Comparison of ENCODE assay signal across 8 cellular contexts in the genomic region with DNA sequence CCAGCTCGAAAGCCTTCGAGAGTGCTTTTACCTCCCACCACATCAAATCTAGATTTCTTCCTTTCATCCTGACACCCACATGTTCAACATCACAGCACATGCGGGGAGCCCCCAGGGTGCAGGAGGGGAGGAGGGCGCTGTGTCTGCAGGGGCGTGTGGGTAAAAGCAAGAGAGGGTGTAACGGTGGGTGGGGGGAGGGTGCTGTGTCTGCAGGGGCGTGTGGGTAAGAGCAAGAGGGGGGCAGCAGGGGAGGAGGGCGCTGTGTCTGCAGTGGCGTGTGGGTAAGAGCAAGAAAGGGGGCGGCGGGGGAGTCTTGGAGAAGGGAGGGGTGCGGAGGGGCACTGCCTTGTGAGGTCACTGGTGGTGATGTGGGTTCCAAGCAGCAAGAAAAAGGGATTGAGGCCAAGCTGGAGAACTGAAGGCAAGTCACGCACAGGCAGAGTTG. TPM values are rescaled to one million over a fixed set of nuclear protein-coding genes. Genes with fewer than 3 reads are reported as not detected.
DNase-seq lines count a peak whose midpoint lies in the region; ATAC-seq and TF ChIP-seq lines count a peak whose summit lies in the region.

No MANE protein-coding gene starts in this region.

- peaks cover 0 to 27% (median 20%) of the 10 kb centered on the region in 4 donors for H3K4me1 ChIP-seq in tibial artery
- no peaks in the 10 kb centered on the region for H3K4me1 ChIP-seq in PC-3 (ENCODE audit: insufficient read depth, low read length)

- no peak overlapping the region for H2AFZ ChIP-seq in PC-3 (ENCODE audit: low read length)

- H3K79me2 ChIP-seq in PC-3 (ENCODE audit: low read length): no peaks in the 10 kb centered on the region

- DNase-seq in activated CD4-positive, alpha-beta T cell treated with anti-CD3 and anti-CD28 coated beads for 36 hours: peak; percentile 70
- DNase-seq in activated CD4-positive, alpha-beta T cell treated with anti-CD3 and anti-CD28 coated beads for 1 hour: no peak
- DNase-seq in naive thymus-derived CD8-positive, alpha-beta T cell: peak in 9 of 10 donors; percentile 51 to 87 (median 79)
- DNase-seq in tibial artery (no peak), NOMO-1 treated with DMSO at 0.1 percent for 48 hours (lab: John Stamatoyannopoulos, UW; ENCODE audit: unreplicated experiment) (no peak), PC-3 (no peak)

- H3K4me1 Mint-ChIP-seq in activated CD4-positive, alpha-beta T cell treated with anti-CD3 and anti-CD28 coated beads for 36 hours: peaks cover 50% of the 10 kb centered on the region
- peaks cover 38% of the 10 kb centered on the region for H3K4me1 Mint-ChIP-seq in activated naive CD8-positive, alpha-beta T cell (ENCODE audit: low read depth)
- H3K4me1 Mint-ChIP-seq in naive thymus-derived CD8-positive, alpha-beta T cell: peaks cover 5 to 38% (median 34%) of the 10 kb centered on the region in 4 donors

- TF ChIP-seq CTCF in tibial artery (IDR thresholded peaks at IDR 0.05) (no peak), PC-3 (conservative IDR thresholded peaks at IDR 0.05; ENCODE audit: low read depth, low read length) (no peak)

- POLR2A ChIA-PET in activated CD4-positive, alpha-beta T cell treated with anti-CD3 and anti-CD28 coated beads for 36 hours (lab: Charles Lee): interaction anchor here (1.1 kb wide), 1 partner anchor 638 kb away, joined by 12 read pairs; the partner anchor contains the start of gene NAA60
- POLR2A ChIA-PET in naive thymus-derived CD8-positive, alpha-beta T cell (lab: Charles Lee): interaction anchor here (0.6 to 0.7 kb wide), 2 partner anchors 27 to 40 kb away, joined by 3 to 5 read pairs; no protein-coding TSS in a partner anchor
- POLR2A ChIA-PET in PC-3 (lab: Charles Lee; ENCODE audit: unreplicated experiment): no interaction called here

- H3K4me3 ChIP-seq in tibial artery (peak overlapping the region; percentile 4 to 28), PC-3 (ENCODE audit: low read length) (no peak overlapping the region)

- no peak overlapping the region for H3K4me2 ChIP-seq in PC-3 (ENCODE audit: low read length)

- peak; percentile 69 for ATAC-seq in activated CD4-positive, alpha-beta T cell treated with anti-CD3 and anti-CD28 coated beads for 36 hours
- ATAC-seq in naive thymus-derived CD8-positive, alpha-beta T cell: peak; percentile 92 to 94
- ATAC-seq in GM18502 (IDR thresholded peaks at IDR 0.05; ENCODE audit: poor library complexity, unreplicated experiment) (no peak), PC-3 (no peak)

- peak overlapping the region; percentile 14 for H3K4me3 Mint-ChIP-seq in activated CD4-positive, alpha-beta T cell treated with anti-CD3 and anti-CD28 coated beads for 36 hours
- H3K4me3 Mint-ChIP-seq in activated naive CD8-positive, alpha-beta T cell: peak overlapping the region; percentile 31
- peak overlapping the region; percentile 44 to 83 (median 67) for H3K4me3 Mint-ChIP-seq in naive thymus-derived CD8-positive, alpha-beta T cell

- H3K9me2 ChIP-seq in PC-3 (replicated peaks; ENCODE audit: low read length): no peaks in the 10 kb centered on the region

- intact Hi-C loops in activated CD4-positive, alpha-beta T cell treated with anti-CD3 and anti-CD28 coated beads for 36 hours (cut with DNase I, micrococcal nuclease): no loop called here
- intact Hi-C loops in tibial artery (cut with DNase I; ENCODE audit: low total_unique reads): no loop called here
- intact Hi-C loops in PC-3 (cut with micrococcal nuclease): no loop called here

- CTCF ChIA-PET in activated CD4-positive, alpha-beta T cell treated with anti-CD3 and anti-CD28 coated beads for 36 hours (lab: Charles Lee): interaction anchor here (0.9 to 1.0 kb wide), 2 partner anchors 17 to 20 kb away, joined by 3 to 4 read pairs; no protein-coding TSS in a partner anchor
- CTCF ChIA-PET in PC-3 (lab: Charles Lee): no interaction called here

- H4K20me1 ChIP-seq in PC-3 (ENCODE audit: low read length): no peaks in the 10 kb centered on the region

- H3K27ac ChIP-seq in tibial artery (peak overlapping the region; percentile 29 to 43), PC-3 (ENCODE audit: low read length) (no peak overlapping the region)

- no peak overlapping the region for H3K9ac ChIP-seq in PC-3 (ENCODE audit: low read length)

- no peaks in the 10 kb centered on the region for H3F3A ChIP-seq in PC-3 (ENCODE audit: low read length, unreplicated experiment)

- H3K36me3 ChIP-seq in tibial artery (peaks cover 0 to 5% (median 0%) of the 10 kb centered on the region in 3 donors), PC-3 (ENCODE audit: low read depth, low read length) (no peaks in the 10 kb centered on the region)

- peaks cover 5% of the 10 kb centered on the region for H3K36me3 Mint-ChIP-seq in activated CD4-positive, alpha-beta T cell treated with anti-CD3 and anti-CD28 coated beads for 36 hours (ENCODE audit: low read depth)
- no peaks in the 10 kb centered on the region for H3K36me3 Mint-ChIP-seq in activated naive CD8-positive, alpha-beta T cell
- H3K36me3 Mint-ChIP-seq in naive thymus-derived CD8-positive, alpha-beta T cell: no peaks in the 10 kb centered on the region

- no peaks in the 10 kb centered on the region for H3K27me3 ChIP-seq in tibial artery
- no peaks in the 10 kb centered on the region for H3K27me3 ChIP-seq in PC-3 (ENCODE audit: low read length)

- no peaks in the 10 kb centered on the region for H3K27me3 Mint-ChIP-seq in activated CD4-positive, alpha-beta T cell treated with anti-CD3 and anti-CD28 coated beads for 36 hours
- H3K27me3 Mint-ChIP-seq in activated naive CD8-positive, alpha-beta T cell: no peaks in the 10 kb centered on the region
- no peaks in the 10 kb centered on the region for H3K27me3 Mint-ChIP-seq in naive thymus-derived CD8-positive, alpha-beta T cell

- no TSS peak for BruUV-seq in PC-3 (replicated peaks; lab: Mats Ljungman, UMichigan)

- no peaks in the 10 kb centered on the region for H3K9me3 ChIP-seq in tibial artery
- no peaks in the 10 kb centered on the region for H3K9me3 ChIP-seq in PC-3 (ENCODE audit: low read length)

- H3K27ac Mint-ChIP-seq in activated CD4-positive, alpha-beta T cell treated with anti-CD3 and anti-CD28 coated beads for 36 hours: no peak overlapping the region
- no peak overlapping the region for H3K27ac Mint-ChIP-seq in activated naive CD8-positive, alpha-beta T cell
- H3K27ac Mint-ChIP-seq in naive thymus-derived CD8-positive, alpha-beta T cell: peak overlapping the region in 6 of 10 donors; percentile 8 to 81 (median 71)

- H3K9me3 Mint-ChIP-seq in activated CD4-positive, alpha-beta T cell treated with anti-CD3 and anti-CD28 coated beads for 36 hours (ENCODE audit: low read depth): peaks cover 4% of the 10 kb centered on the region
- no peaks in the 10 kb centered on the region for H3K9me3 Mint-ChIP-seq in activated naive CD8-positive, alpha-beta T cell (ENCODE audit: low read depth)
- no peaks in the 10 kb centered on the region for H3K9me3 Mint-ChIP-seq in naive thymus-derived CD8-positive, alpha-beta T cell

RNA-seq across cellular contexts. Expression of gene ADCY9, which starts 34.6 kb away (rescaled TPM):
- total RNA-seq in activated CD4-positive, alpha-beta T cell treated with anti-CD3 and anti-CD28 coated beads for 36 hours: 1 to 10 TPM; 5.3 to 6.2 TPM
- 1 to 10 TPM; 6.2 to 6.5 TPM for total RNA-seq in naive thymus-derived CD8-positive, alpha-beta T cell
- under 1 TPM; 0.20 to 0.75 (median 0.71) TPM for polyA plus RNA-seq in naive thymus-derived CD8-positive, alpha-beta T cell
- total RNA-seq in PC-3 (2014; rRNA removed): 6.2 and 9.9 TPM in 2 replicates

Comparison
In these comparisons a context has a peak if more than half of its experiments do, and no peak if none do; other contexts are left out.
1. DNase-seq: peak in activated CD4-positive, alpha-beta T cell treated with anti-CD3 and anti-CD28 coated beads for 36 hours (single experiment) and naive thymus-derived CD8-positive, alpha-beta T cell (9 of 10); none in activated CD4-positive, alpha-beta T cell treated with anti-CD3 and anti-CD28 coated beads for 1 hour (single experiment), tibial artery (0 of 2), NOMO-1 treated with DMSO at 0.1 percent for 48 hours (single experiment) and PC-3 (single experiment).
2. ATAC-seq: peak in activated CD4-positive, alpha-beta T cell treated with anti-CD3 and anti-CD28 coated beads for 36 hours (single experiment) and naive thymus-derived CD8-positive, alpha-beta T cell (2 of 2); none in GM18502 (single experiment) and PC-3 (single experiment).
3. H3K27ac Mint-ChIP-seq: peak in naive thymus-derived CD8-positive, alpha-beta T cell (6 of 10); none in activated CD4-positive, alpha-beta T cell treated with anti-CD3 and anti-CD28 coated beads for 36 hours (single experiment) and activated naive CD8-positive, alpha-beta T cell (single experiment).
4. H3K4me3 Mint-ChIP-seq: peak in every context shown above with its lines; median percentile 67 in naive thymus-derived CD8-positive, alpha-beta T cell; 31 in activated naive CD8-positive, alpha-beta T cell; 14 in activated CD4-positive, alpha-beta T cell treated with anti-CD3 and anti-CD28 coated beads for 36 hours.